In genomic region chr18:48814490-48815181, GRCh38 we compare ENCODE assay signal across 9 cellular contexts.
DNase-seq lines count a peak whose midpoint lies in the region; TF ChIP-seq lines count a peak whose summit lies in the region.
"Had no signal": no experiment of that assay in that cellular context is flagged by ENCODE, and none has a peak within 500 bp of the region (broad histone marks: within the 10 kb centered on the region; RNA-seq: fewer than 3 reads in every experiment).

No MANE protein-coding gene starts in this region.

- H3K4me3 ChIP-seq in stomach (no peak overlapping the region), hepatocyte (no peak overlapping the region)

- H3K27me3 Mint-ChIP-seq in activated CD4-positive, alpha-beta T cell treated with anti-CD3 and anti-CD28 coated beads, Interleukin-2, amount 10 ng/mL, durations not matched to agents 24 days and 14 days, result no peaks in the 10 kb centered on the region

- H3K36me3 ChIP-seq in stomach (peaks cover 0 to 30% (median 29%) of the 10 kb centered on the region in 4 donors), hepatocyte (replicated peaks; ENCODE audit: insufficient read depth, low read depth) (no peaks in the 10 kb centered on the region)

- 88 to 93% (median 90%) methylated on average over 5 of the region's 5 CpGs for WGBS in stomach, 5 donors
- WGBS in hepatocyte (ENCODE audit: low lambda C conversion rate, missing lambda C conversion rate), result 89% methylated on average over 5 of the region's 5 CpGs

- no peak for TF ChIP-seq POLR2A in stomach (IDR thresholded peaks at IDR 0.05)

- peaks cover 51% of the 10 kb centered on the region for H3K4me1 Mint-ChIP-seq in activated CD4-positive, alpha-beta T cell treated with anti-CD3 and anti-CD28 coated beads, Interleukin-2, amount 10 ng/mL, durations not matched to agents 24 days and 14 days

- peak overlapping the region in 1 of 5 donors; percentile 8 for H3K27ac ChIP-seq in stomach
- no peak overlapping the region for H3K27ac ChIP-seq in hepatocyte

- H3K79me2 ChIP-seq in hepatocyte, result no peaks in the 10 kb centered on the region

- no peak overlapping the region for H3K4me2 ChIP-seq in hepatocyte

- intact Hi-C loops in activated CD4-positive, alpha-beta T cell treated with anti-CD3 and anti-CD28 coated beads, Interleukin-2, amount 10 ng/mL, durations not matched to agents 24 days and 14 days (cut with micrococcal nuclease), result loop anchor here (1.0 kb wide), 3 partner anchors 13 to 54 kb away; no protein-coding TSS in a partner anchor
- intact Hi-C loops in stomach (cut with DNase I; ENCODE audit: low total_unique reads), result no loop called here

- H3K9me3 Mint-ChIP-seq in activated CD4-positive, alpha-beta T cell treated with anti-CD3 and anti-CD28 coated beads, Interleukin-2, amount 10 ng/mL, durations not matched to agents 24 days and 14 days, result no peaks in the 10 kb centered on the region

- H2AFZ ChIP-seq in hepatocyte, result no peak overlapping the region

- H3K36me3 Mint-ChIP-seq in activated CD4-positive, alpha-beta T cell treated with anti-CD3 and anti-CD28 coated beads, Interleukin-2, amount 10 ng/mL, durations not matched to agents 24 days and 14 days (ENCODE audit: low read depth), result peaks cover 5% of the 10 kb centered on the region

- TF ChIP-seq CTCF in stomach (IDR thresholded peaks at IDR 0.05) (no peak), hepatocyte (IDR thresholded peaks at IDR 0.05; ENCODE audit: poor library complexity) (no peak)

- H3K27me3 ChIP-seq in stomach (no peaks in the 10 kb centered on the region), hepatocyte (no peaks in the 10 kb centered on the region)

- no peaks in the 10 kb centered on the region for H4K20me1 ChIP-seq in hepatocyte (ENCODE audit: insufficient read depth, poor library complexity, severe bottlenecking)

- peaks cover 0 to 17% (median 5%) of the 10 kb centered on the region in 4 donors for H3K4me1 ChIP-seq in stomach
- peaks cover 6% of the 10 kb centered on the region for H3K4me1 ChIP-seq in hepatocyte (ENCODE audit: insufficient read depth)

- peak; percentile 76 for DNase-seq in activated CD4-positive, alpha-beta T cell treated with anti-CD3 and anti-CD28 coated beads, Interleukin-2, amount 10 ng/mL, durations not matched to agents 24 days and 14 days
- DNase-seq in activated CD4-positive, alpha-beta T cell treated with anti-CD3 and anti-CD28 coated beads, Interleukin-2, amount 50 U/mL, for 1 hour, result no peak
- DNase-seq in activated CD8-positive, alpha-beta memory T cell treated with anti-CD3 and anti-CD28 coated beads, Interleukin-2, amount 50 U/mL, for 4 hours, result peak; percentile 14
- DNase-seq in iris pigment epithelial cell (ENCODE audit: low read depth) (peak; percentile 18), stomach (peak; percentile 14), hepatocyte (ENCODE audit: low spot score) (no peak), NCI-H187 (lab: John Stamatoyannopoulos, UW) (no peak), iPS-NIHi11 (ENCODE audit: low spot score) (no peak)
- DNase-seq: NCI-H2171 had no signal

- no peak overlapping the region for H3K4me3 Mint-ChIP-seq in activated CD4-positive, alpha-beta T cell treated with anti-CD3 and anti-CD28 coated beads, Interleukin-2, amount 10 ng/mL, durations not matched to agents 24 days and 14 days

- H3K27ac Mint-ChIP-seq in activated CD4-positive, alpha-beta T cell treated with anti-CD3 and anti-CD28 coated beads, Interleukin-2, amount 10 ng/mL, durations not matched to agents 24 days and 14 days, result peak overlapping the region; percentile 85

- H3K9me3 ChIP-seq in stomach, result no peaks in the 10 kb centered on the region
- H3K9me3 ChIP-seq in hepatocyte (ENCODE audit: low read depth), result no peaks in the 10 kb centered on the region

- H3K9me2 ChIP-seq in hepatocyte (replicated peaks; ENCODE audit: insufficient read depth), result no peaks in the 10 kb centered on the region

- TF ChIP-seq EP300 in stomach (IDR thresholded peaks at IDR 0.05), result no peak

Comparison
In these comparisons a context has a peak if more than half of its experiments do, and no peak if none do; other contexts are left out.
1. DNase-seq: peak in activated CD4-positive, alpha-beta T cell treated with anti-CD3 and anti-CD28 coated beads, Interleukin-2, amount 10 ng/mL, durations not matched to agents 24 days and 14 days (single experiment), activated CD8-positive, alpha-beta memory T cell treated with anti-CD3 and anti-CD28 coated beads, Interleukin-2, amount 50 U/mL, for 4 hours (single experiment), iris pigment epithelial cell (single experiment) and stomach (single experiment); none in activated CD4-positive, alpha-beta T cell treated with anti-CD3 and anti-CD28 coated beads, Interleukin-2, amount 50 U/mL, for 1 hour (single experiment), hepatocyte (single experiment), NCI-H187 (0 of 2) and iPS-NIHi11 (single experiment).